ENCODE assay signal across 8 cellular contexts in genomic region chr1:2205191-2205952, GRCh38.
DNase-seq lines count a peak whose midpoint lies in the region; ATAC-seq lines count a peak whose summit lies in the region.

No MANE protein-coding gene starts in this region.

- no peaks in the 10 kb centered on the region for H3K4me1 ChIP-seq in endocrine pancreas (ENCODE audit: control insufficient read depth, insufficient read depth, low read length)

- peak; percentile 95 for DNase-seq in activated gamma-delta T cell treated with Interleukin-2 at 50 U/mL for 16 hours
- DNase-seq in activated gamma-delta T cell (lab: John Stamatoyannopoulos, UW): no peak
- peak; percentile 63 to 96 for DNase-seq in NCI-H526 (lab: John Stamatoyannopoulos, UW)
- DNase-seq in activated CD8-positive, alpha-beta memory T cell treated with anti-CD3 and anti-CD28 coated beads for 48 hours (ENCODE audit: low read depth in 2 of 3, low spot score in 2 of 3): peak; percentile 78 to 85 (median 84)
- peak; percentile 89 for DNase-seq in midbrain (lab: John Stamatoyannopoulos, UW)
- DNase-seq in stimulated activated CD8-positive, alpha-beta memory T cell treated with anti-CD3 and anti-CD28 coated beads, Interleukin-4, amount 100 ng/mL, for 24 hours (ENCODE audit: low read depth): peak; percentile 85

- peak; percentile 46 for ATAC-seq in HG03060 (IDR thresholded peaks at IDR 0.05; ENCODE audit: low read depth, unreplicated experiment)

- H3K36me3 ChIP-seq in endocrine pancreas (ENCODE audit: control insufficient read depth, insufficient read depth, low read length): no peaks in the 10 kb centered on the region

- H3K4me3 ChIP-seq in endocrine pancreas (ENCODE audit: control insufficient read depth, insufficient read depth, low read length): no peak overlapping the region

- no peaks in the 10 kb centered on the region for H3K9me3 ChIP-seq in endocrine pancreas (ENCODE audit: control insufficient read depth, low read length)

- H3K9ac ChIP-seq in endocrine pancreas (ENCODE audit: control insufficient read depth, insufficient read depth, low read length): peak overlapping the region; percentile 26

- no peaks in the 10 kb centered on the region for H3K27me3 ChIP-seq in endocrine pancreas (ENCODE audit: control insufficient read depth, insufficient read depth, low read length)
